ENCODE assay signal across 10 cellular contexts in the genomic region with DNA sequence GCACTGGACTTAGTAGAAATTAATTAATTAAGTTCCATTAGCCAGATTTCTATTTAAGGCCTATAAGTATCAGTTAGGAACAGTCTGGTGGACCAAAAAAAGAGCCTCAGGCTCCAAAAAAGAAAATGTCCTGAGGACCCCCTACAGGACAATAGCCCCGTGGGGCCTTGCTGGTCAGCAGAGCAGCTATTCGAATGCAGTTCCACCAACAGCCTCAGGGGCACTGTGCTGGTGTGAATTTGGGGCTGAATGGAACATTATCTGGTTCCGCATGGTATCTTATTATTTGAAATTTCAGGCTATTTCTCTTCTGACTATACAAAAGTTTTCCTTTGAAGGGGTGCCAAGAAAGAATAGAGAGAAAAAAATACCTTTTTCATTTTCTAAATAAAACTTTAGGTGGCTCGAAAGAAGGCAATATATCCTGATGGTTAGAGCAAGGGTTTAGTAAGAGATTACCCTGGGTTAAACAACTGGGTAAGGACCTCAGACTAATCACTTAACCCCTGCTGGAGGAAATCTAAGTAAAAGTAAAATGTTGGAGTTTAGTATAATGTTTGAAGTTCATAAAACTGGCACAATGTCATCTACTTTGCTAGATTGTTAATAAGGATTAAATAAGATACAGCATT.
DNase-seq lines count a peak whose midpoint lies in the region; ATAC-seq and TF ChIP-seq lines count a peak whose summit lies in the region.
"Had no signal": no experiment of that assay in that cellular context is flagged by ENCODE, and none has a peak within 500 bp of the region (broad histone marks: within the 10 kb centered on the region; RNA-seq: fewer than 3 reads in every experiment).

No MANE protein-coding gene starts in this region.

- H3K9me3 ChIP-seq in Loucy (ENCODE audit: insufficient read depth, low read depth, low read length) (no peaks in the 10 kb centered on the region), prostate gland (no peaks in the 10 kb centered on the region)
- H3K9me3 ChIP-seq: BLaER1 had no signal

- no peaks in the 10 kb centered on the region for H4K20me1 ChIP-seq in Loucy (ENCODE audit: insufficient read depth, low read length, poor library complexity, severe bottlenecking)
- H4K20me1 ChIP-seq: BLaER1 had no signal

- H3K27me3 ChIP-seq in Loucy (ENCODE audit: insufficient read depth, low read length, poor library complexity, severe bottlenecking) (no peaks in the 10 kb centered on the region), prostate gland (replicated peaks; ENCODE audit: insufficient read depth) (no peaks in the 10 kb centered on the region)
- H3K27me3 ChIP-seq: BLaER1 had no signal

- DNase-seq in NCI-H748 (lab: John Stamatoyannopoulos, UW; ENCODE audit: unreplicated experiment): peak; percentile 49
- DNase-seq in NCI-H748 treated with DMSO at 0.1 percent for 48 hours (lab: John Stamatoyannopoulos, UW): no peak
- DNase-seq in dermis blood vessel endothelial cell: peak; percentile 39
- DNase-seq in prostate gland (ENCODE audit: low spot score): no peak
- DNase-seq in stimulated activated effector memory CD8-positive, alpha-beta T cell treated with anti-CD3 and anti-CD28 coated beads, Interleukin-12 subunit alpha, Interleukin-12 subunit beta, amount 100 ng/mL, for 72 hours (ENCODE audit: low spot score in 2 of 2): no peak
- no peak for DNase-seq in T-helper 2 cell
- DNase-seq in CD1c-positive myeloid dendritic cell (ENCODE audit: extremely low spot score): no peak

- H3K4me2 ChIP-seq in Loucy (ENCODE audit: low read depth, low read length, poor library complexity, severe bottlenecking): no peak overlapping the region
- H3K4me2 ChIP-seq: BLaER1 had no signal

- H3K4me3 ChIP-seq in Loucy (ENCODE audit: low read length, poor library complexity, severe bottlenecking): no peak overlapping the region
- H3K4me3 ChIP-seq in prostate gland: no peak overlapping the region
- H3K4me3 ChIP-seq: BLaER1, lung had no signal

- no peaks in the 10 kb centered on the region for H3K9me3 Mint-ChIP-seq in stimulated activated effector memory CD8-positive, alpha-beta T cell treated with anti-CD3 and anti-CD28 coated beads, Interleukin-12 subunit alpha, Interleukin-12 subunit beta, amount 100 ng/mL, for 72 hours

- no peak overlapping the region for H2AFZ ChIP-seq in Loucy (ENCODE audit: low read length)

- H3K36me3 ChIP-seq in Loucy (ENCODE audit: insufficient read depth, low read length) (no peaks in the 10 kb centered on the region), prostate gland (no peaks in the 10 kb centered on the region)
- H3K36me3 ChIP-seq: BLaER1 had no signal

- H3K79me2 ChIP-seq in Loucy (ENCODE audit: insufficient read depth, low read length): no peaks in the 10 kb centered on the region

- peaks cover 13% of the 10 kb centered on the region for H3K4me1 ChIP-seq in Loucy (ENCODE audit: insufficient read depth, low read length, poor library complexity, severe bottlenecking)
- peaks cover 6% of the 10 kb centered on the region for H3K4me1 ChIP-seq in prostate gland (replicated peaks)
- H3K4me1 ChIP-seq: BLaER1 had no signal

- peaks cover 13% of the 10 kb centered on the region for H3K4me1 Mint-ChIP-seq in stimulated activated effector memory CD8-positive, alpha-beta T cell treated with anti-CD3 and anti-CD28 coated beads, Interleukin-12 subunit alpha, Interleukin-12 subunit beta, amount 100 ng/mL, for 72 hours

- H3K9me2 ChIP-seq in Loucy (replicated peaks; ENCODE audit: low read depth, low read length): no peaks in the 10 kb centered on the region

- no peak overlapping the region for H3K27ac Mint-ChIP-seq in stimulated activated effector memory CD8-positive, alpha-beta T cell treated with anti-CD3 and anti-CD28 coated beads, Interleukin-12 subunit alpha, Interleukin-12 subunit beta, amount 100 ng/mL, for 72 hours

- TF ChIP-seq POLR2A in prostate gland (IDR thresholded peaks at IDR 0.05): no peak

- peaks cover 4% of the 10 kb centered on the region for H3K36me3 Mint-ChIP-seq in stimulated activated effector memory CD8-positive, alpha-beta T cell treated with anti-CD3 and anti-CD28 coated beads, Interleukin-12 subunit alpha, Interleukin-12 subunit beta, amount 100 ng/mL, for 72 hours

- no peak overlapping the region for H3K9ac ChIP-seq in Loucy (ENCODE audit: low read depth, low read length, poor library complexity, severe bottlenecking)
- H3K9ac ChIP-seq: BLaER1 had no signal

- no peak overlapping the region for H3K4me3 Mint-ChIP-seq in stimulated activated effector memory CD8-positive, alpha-beta T cell treated with anti-CD3 and anti-CD28 coated beads, Interleukin-12 subunit alpha, Interleukin-12 subunit beta, amount 100 ng/mL, for 72 hours

- H3K27ac ChIP-seq in prostate gland: peak overlapping the region; percentile 6 to 67
- H3K27ac ChIP-seq: BLaER1 had no signal

- 65% methylated on average over 4 of the region's 4 CpGs for WGBS in prostate gland

- intact Hi-C loops in prostate gland (cut with DNase I): no loop called here

- ATAC-seq in stimulated activated effector memory CD8-positive, alpha-beta T cell treated with anti-CD3 and anti-CD28 coated beads, Interleukin-12 subunit alpha, Interleukin-12 subunit beta, amount 100 ng/mL, for 72 hours: no peak

- H3F3A ChIP-seq in Loucy (ENCODE audit: low read depth): 0 out of 2 replicates have a peak, but pooled peaks cover 3% of the 10 kb centered on the region

- TF ChIP-seq CTCF in Loucy (conservative IDR thresholded peaks at IDR 0.05; ENCODE audit: low read length): peak; percentile 70
- TF ChIP-seq CTCF in prostate gland (IDR thresholded peaks at IDR 0.05): peak in 1 of 4 experiments; percentile 17

Comparison
In these comparisons a context has a peak if more than half of its experiments do, and no peak if none do; other contexts are left out.
1. DNase-seq: peak in NCI-H748 (single experiment) and dermis blood vessel endothelial cell (single experiment); none in NCI-H748 treated with DMSO at 0.1 percent for 48 hours (single experiment), prostate gland (single experiment), stimulated activated effector memory CD8-positive, alpha-beta T cell treated with anti-CD3 and anti-CD28 coated beads, Interleukin-12 subunit alpha, Interleukin-12 subunit beta, amount 100 ng/mL, for 72 hours (0 of 2), T-helper 2 cell (0 of 5) and CD1c-positive myeloid dendritic cell (single experiment).